In the genomic region with DNA sequence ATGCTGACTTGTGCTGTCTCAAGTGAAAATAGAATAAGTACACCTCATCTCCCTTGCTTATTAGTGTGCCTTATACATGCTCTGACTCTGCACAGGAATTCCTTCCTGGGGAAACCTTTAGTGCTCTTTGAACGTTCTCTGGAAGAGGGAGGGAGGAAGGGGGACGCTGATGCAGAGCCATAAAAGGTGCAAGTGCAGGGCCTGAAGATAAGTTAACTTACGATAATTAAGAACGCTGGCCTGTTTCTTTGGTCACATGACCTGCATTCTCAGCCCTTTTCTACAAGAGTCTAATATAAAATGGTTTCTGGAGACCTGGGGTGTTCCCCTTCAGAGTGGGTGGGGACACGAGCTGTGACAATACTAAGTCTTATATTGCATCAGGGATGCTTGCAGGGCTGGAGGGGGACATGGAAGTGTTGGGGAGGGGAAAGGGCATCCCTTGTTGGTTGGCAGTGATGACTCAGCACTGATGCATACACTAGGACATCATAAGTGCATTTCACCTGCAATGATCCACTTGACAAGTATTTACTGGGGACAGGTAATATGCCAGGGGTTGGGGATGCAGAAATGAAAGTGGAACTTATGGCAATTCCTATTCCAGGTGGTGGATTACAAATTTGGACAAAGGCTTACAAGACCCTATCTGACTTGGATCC, we compare ENCODE assay signal across 23 cellular contexts. TPM values are rescaled to one million over a fixed set of nuclear protein-coding genes. Genes with fewer than 3 reads are reported as not detected.
DNase-seq lines count a peak whose midpoint lies in the region; ATAC-seq, FAIRE-seq and TF ChIP-seq lines count a peak whose summit lies in the region.
"Had no signal": no experiment of that assay in that cellular context is flagged by ENCODE, and none has a peak within 500 bp of the region (broad histone marks: within the 10 kb centered on the region; RNA-seq: fewer than 3 reads in every experiment).

No MANE protein-coding gene starts in this region.

- H3K4me3 ChIP-seq in K562: no peak overlapping the region
- H3K4me3 ChIP-seq in parathyroid adenoma (ENCODE audit: low read depth, low read length): no peak overlapping the region
- H3K4me3 ChIP-seq: ovary, SJSA1, suprapubic skin had no signal

- H3K27ac ChIP-seq in K562 (ENCODE audit: extremely low read depth, low read depth, low read length) (no peak overlapping the region), parathyroid adenoma (peak overlapping the region; percentile 24)
- H3K27ac ChIP-seq: 22Rv1, ovary, SJSA1, suprapubic skin had no signal

- in situ Hi-C loops in K562 (cut with MboI): no loop called here

- no peak overlapping the region for H2AFZ ChIP-seq in K562 (ENCODE audit: low read depth, low read length)
- H2AFZ ChIP-seq in parathyroid adenoma: peak overlapping the region; percentile 72

- H3K79me2 ChIP-seq in K562 (ENCODE audit: control insufficient read depth, insufficient read depth, low read length) (no peaks in the 10 kb centered on the region), parathyroid adenoma (no peaks in the 10 kb centered on the region)

- ATAC-seq in K562 (no peak), HG03095 (IDR thresholded peaks at IDR 0.05; ENCODE audit: unreplicated experiment) (no peak), HG03460 (IDR thresholded peaks at IDR 0.05; ENCODE audit: unreplicated experiment) (no peak)
- ATAC-seq: naive thymus-derived CD8-positive, alpha-beta T cell had no signal

- no peaks in the 10 kb centered on the region for H3K36me3 Mint-ChIP-seq in IgD-negative memory B cell
- H3K36me3 Mint-ChIP-seq: naive thymus-derived CD8-positive, alpha-beta T cell had no signal

- no peak for TF ChIP-seq EP300 in K562 (IDR thresholded peaks at IDR 0.05; ENCODE audit: low read length)

- 4% methylated on average over 5 of the region's 5 CpGs for WGBS in K562 (ENCODE audit: insufficient coverage, low coverage, missing lambda C conversion rate)

- no peak for TF ChIP-seq RAD21 in K562 (CRISPR knock-in tag; conservative IDR thresholded peaks at IDR 0.05 in 1 of 2, IDR thresholded peaks at IDR 0.05 in 1 of 2)

- peak overlapping the region in 2 of 3 donors; percentile 2 to 71 for H3K27ac Mint-ChIP-seq in IgD-negative memory B cell

- BruUV-seq in K562 (replicated peaks; lab: Mats Ljungman, UMichigan): no TSS peak

- no peaks in the 10 kb centered on the region for H3K9me3 ChIP-seq in K562 (replicated peaks; ENCODE audit: control insufficient read depth, insufficient read depth, low read depth, low read length)
- H3K9me3 ChIP-seq in parathyroid adenoma (ENCODE audit: control insufficient read depth, low read length): peaks cover 3% of the 10 kb centered on the region
- H3K9me3 ChIP-seq: ovary, SJSA1, suprapubic skin had no signal

- peak; percentile 15 for DNase-seq in NCI-H2107 treated with DMSO at 0.1 percent for 48 hours (lab: John Stamatoyannopoulos, UW; ENCODE audit: unreplicated experiment)
- no peak for DNase-seq in NCI-H2107 (lab: John Stamatoyannopoulos, UW)
- DNase-seq in K562 (ENCODE audit: extremely low read depth in 1 of 4, low spot score in 3 of 4): no peak
- DNase-seq in activated CD4-positive, CD25-positive, alpha-beta regulatory T cell (lab: John Stamatoyannopoulos, UW): no peak
- DNase-seq: activated CD4-positive, alpha-beta T cell treated with anti-CD3 and anti-CD28 coated beads for 4 hours; activated naive CD4-positive, alpha-beta T cell treated with Interleukin-2 at 50 U/mL for 16 hours; Calu3; effector CD4-positive, alpha-beta T cell; GDM1; MV-4-11; naive thymus-derived CD8-positive, alpha-beta T cell; NCI-H187 treated with DMSO at 0.1 percent for 48 hours; ovary; stimulated activated CD4-positive, alpha-beta T cell treated with anti-CD3 and anti-CD28 coated beads, Interleukin-2, amount 100 ng/mL, for 48 hours; T-helper 9 cell had no signal

- peaks cover 35 to 40% (median 38%) of the 10 kb centered on the region in 3 donors for H3K4me1 Mint-ChIP-seq in IgD-negative memory B cell

- H4K20me1 ChIP-seq in K562 (replicated peaks; ENCODE audit: control insufficient read depth, insufficient read depth, low read length): no peaks in the 10 kb centered on the region

- H3K4me2 ChIP-seq in K562 (ENCODE audit: insufficient read depth, low read length) (no peak overlapping the region), parathyroid adenoma (ENCODE audit: low read length) (no peak overlapping the region)

- peaks cover 0 to 7% of the 10 kb centered on the region in 2 experiments; a peak in 1 of 5 replicates for H3K27me3 ChIP-seq in K562 (ENCODE audit: control insufficient read depth in 2 of 2, insufficient read depth in 2 of 2, low read length in 2 of 2)
- no peaks in the 10 kb centered on the region for H3K27me3 ChIP-seq in parathyroid adenoma (ENCODE audit: control insufficient read depth, insufficient read depth, low read length)
- H3K27me3 ChIP-seq: ovary, SJSA1, suprapubic skin had no signal

- H3K4me1 ChIP-seq in K562 (replicated peaks in 1 of 2; ENCODE audit: control insufficient read depth in 2 of 2, insufficient read depth in 2 of 2, low read length in 2 of 2) (peaks cover 0 to 3% of the 10 kb centered on the region in 2 experiments; a peak in 3 of 5 replicates), parathyroid adenoma (peaks cover 26% of the 10 kb centered on the region)
- H3K4me1 ChIP-seq: SJSA1 had no signal

- H3K9ac ChIP-seq in K562 (ENCODE audit: insufficient read depth in 1 of 2, low read depth in 2 of 2, low read length in 2 of 2): no peak overlapping the region
- H3K9ac ChIP-seq in parathyroid adenoma: no peak overlapping the region

- POLR2A ChIA-PET in K562 (lab: Yijun Ruan, JAX): interaction anchor here (0.5 to 1.8 kb wide), 5 partner anchors 10 to 1661 kb away, joined by 3 to 8 read pairs (median 3); no protein-coding TSS in a partner anchor

- H3K9me3 Mint-ChIP-seq in IgD-negative memory B cell: no peaks in the 10 kb centered on the region
- H3K9me3 Mint-ChIP-seq: naive thymus-derived CD8-positive, alpha-beta T cell had no signal

- TF ChIP-seq CTCF in K562 (IDR thresholded peaks at IDR 0.05 in 2 of 3, conservative IDR thresholded peaks at IDR 0.05 in 1 of 3; ENCODE audit: insufficient read depth in 2 of 3, low read depth in 1 of 3, low read length in 3 of 3): no peak
- no peak for TF ChIP-seq CTCF in parathyroid adenoma (IDR thresholded peaks at IDR 0.05)

- H3K27me3 Mint-ChIP-seq in IgD-negative memory B cell: no peaks in the 10 kb centered on the region
- H3K27me3 Mint-ChIP-seq: naive thymus-derived CD8-positive, alpha-beta T cell had no signal

- H3K36me3 ChIP-seq in K562 (ENCODE audit: control insufficient read depth, insufficient read depth, low read length) (no peaks in the 10 kb centered on the region), parathyroid adenoma (ENCODE audit: control insufficient read depth, insufficient read depth, low read length) (no peaks in the 10 kb centered on the region)
- H3K36me3 ChIP-seq: ovary, SJSA1, suprapubic skin had no signal

- H3K4me3 Mint-ChIP-seq in IgD-negative memory B cell: peak overlapping the region in 2 of 4 donors; percentile 6 to 68
- H3K4me3 Mint-ChIP-seq: naive thymus-derived CD8-positive, alpha-beta T cell had no signal

- CTCF ChIA-PET in K562 (lab: Yijun Ruan, JAX; ENCODE audit: low intra/inter-chr PET ratio): interaction anchor here (0.6 to 1.5 kb wide), 2 partner anchors 64 to 1625 kb away, joined by 3 to 4 read pairs; no protein-coding TSS in a partner anchor

- TF ChIP-seq POLR2A in K562 (conservative IDR thresholded peaks at IDR 0.05): no peak

- no peak for FAIRE-seq in K562 (lab: Jason Lieb, UNC)
- FAIRE-seq: islet of Langerhans had no signal

- intact Hi-C loops in K562 (cut with micrococcal nuclease): no loop called here

- H3K9me1 ChIP-seq in K562 (ENCODE audit: control insufficient read depth, insufficient read depth, low read length): no peaks in the 10 kb centered on the region

TF ChIP-seq in K562, 482 proteins besides CTCF, POLR2A, EP300 and RAD21 (continues in another document):
- TF ChIP-seq CC2D1A (IDR thresholded peaks at IDR 0.05) (no peak), CBFA2T2 (conservative IDR thresholded peaks at IDR 0.05) (0 out of 2 replicates have a peak, but pooled peaks have one; percentile 2), SRSF1 (IDR thresholded peaks at IDR 0.05; ENCODE audit: low read depth, low read length) (no peak), EZH2 (IDR thresholded peaks at IDR 0.05; ENCODE audit: borderline replicate concordance, low read depth, low read length) (no peak), SAFB2 (IDR thresholded peaks at IDR 0.05; ENCODE audit: borderline replicate concordance, low read depth, low read length, severe bottlenecking) (no peak), DIDO1 (tag; IDR thresholded peaks at IDR 0.05; ENCODE audit: low read depth) (no peak), RAD51 (IDR thresholded peaks at IDR 0.05; ENCODE audit: borderline replicate concordance, low read depth) (peak; percentile 67)
- TF ChIP-seq, protein P1, sequence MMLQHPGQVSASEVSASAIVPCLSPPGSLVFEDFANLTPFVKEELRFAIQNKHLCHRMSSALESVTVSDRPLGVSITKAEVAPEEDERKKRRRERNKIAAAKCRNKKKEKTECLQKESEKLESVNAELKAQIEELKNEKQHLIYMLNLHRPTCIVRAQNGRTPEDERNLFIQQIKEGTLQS (IDR thresholded peaks at IDR 0.05): peak; percentile 66; the same call in 1 of the 2 replicates
- TF ChIP-seq, protein P1 (CRISPR knock-in tag; conservative IDR thresholded peaks at IDR 0.05): no peak

RNA-seq across cellular contexts. Expression of gene KIAA0040, which starts 26.3 kb away (rescaled TPM):
- 85.7 TPM for polyA plus RNA-seq in IgD-negative memory B cell
- 6.8 and 7.9 TPM in 2 replicates for total RNA-seq in K562 (2011; cell fraction: chromatin; rRNA removed; ENCODE audit: low replicate concordance)
- 7.1 and 8.0 TPM in 2 replicates for total RNA-seq in K562 (2011; cell fraction: nucleolus; rRNA removed)
- total RNA-seq in K562 (2011; cell fraction: nucleoplasm; rRNA removed): 9.5 and 11.3 TPM in 2 replicates
- 6.4 and 8.2 TPM in 2 replicates for total RNA-seq in K562 (2014; rRNA removed)
- total RNA-seq in K562 (2014; rRNA removed; fragmentation: Illumina TruSeq; extraction: Trizol): 9.7 and 10.5 TPM in 2 replicates
- 9.8 and 10.1 TPM in 2 replicates for total RNA-seq in K562 (2015; rRNA removed; fragmentation: Illumina TruSeq; extraction: Trizol)
- 12.1 and 13.1 TPM in 2 replicates for total RNA-seq in K562 (2021)
- 6.2 and 6.3 TPM in 2 replicates for polyA plus RNA-seq in K562 (2011; rRNA removed)
- polyA plus RNA-seq in K562 (2011; cell fraction: cytosol; rRNA removed): 6.4 and 6.9 TPM in 2 replicates
- 3.4 and 4.3 TPM in 2 replicates for polyA plus RNA-seq in K562 (2011; cell fraction: nucleus; rRNA removed)
- polyA plus RNA-seq in K562 (2012): 9.6 and 13.7 TPM in 2 replicates
- 12.4 and 13.6 TPM in 2 replicates for polyA plus RNA-seq in K562 (2014; fragmentation: Illumina TruSeq; extraction: Trizol)
- polyA plus RNA-seq in K562 (2014; fragmentation: Nextera tagmentation; extraction: Ambion mirVana): 1 to 10 TPM; 3.4 to 6.1 TPM
- 7.1 and 8.4 TPM in 2 replicates for polyA plus RNA-seq in K562 (2014; rRNA removed)
- polyA minus RNA-seq in K562 (2011; rRNA and poly(A)+ RNA removed): 10.5 and 10.8 TPM in 2 replicates
- polyA minus RNA-seq in K562 (2011; cell fraction: cytosol; rRNA and poly(A)+ RNA removed): 2.1 and 6.3 TPM in 2 replicates
- 4.6 and 6.4 TPM in 2 replicates for polyA minus RNA-seq in K562 (2011; cell fraction: nucleus; rRNA and poly(A)+ RNA removed)
